In the genomic region with DNA sequence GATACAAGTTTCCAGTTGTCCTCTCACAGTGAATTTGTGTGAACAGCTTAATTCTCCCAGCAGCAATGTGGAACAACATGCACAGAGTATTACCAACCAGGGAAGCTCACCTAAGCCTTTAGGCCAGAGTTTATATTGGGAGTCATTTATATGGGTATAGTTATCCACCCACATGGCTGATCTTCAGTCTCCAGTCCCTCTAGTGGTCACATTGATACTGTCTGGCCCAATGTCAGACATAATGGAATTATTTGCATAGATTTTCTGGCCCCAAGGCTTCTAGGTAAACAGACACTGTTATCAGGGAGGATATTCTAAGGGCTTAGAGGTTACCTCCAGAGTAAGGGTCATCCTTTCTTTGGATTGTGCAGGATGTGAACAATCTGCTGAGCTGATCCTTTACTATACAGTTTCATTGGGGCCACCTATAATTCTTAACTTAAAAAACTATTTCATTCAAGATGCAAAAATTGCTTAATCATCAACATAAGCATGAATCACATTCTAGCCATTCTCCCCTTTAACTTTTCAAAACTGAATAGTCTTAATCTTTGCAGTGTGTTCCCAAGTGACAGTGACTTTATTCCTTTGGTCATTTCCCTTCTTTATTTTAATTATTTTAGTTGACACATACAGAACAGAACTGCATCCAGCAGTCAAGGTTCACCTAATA, we compare ENCODE assay signal across 8 cellular contexts.
DNase-seq lines count a peak whose midpoint lies in the region; ATAC-seq and TF ChIP-seq lines count a peak whose summit lies in the region.

No MANE protein-coding gene starts in this region.

- no peaks in the 10 kb centered on the region for H3K36me3 ChIP-seq in esophagus squamous epithelium

- H3K9me3 ChIP-seq in esophagus squamous epithelium, result no peaks in the 10 kb centered on the region

- H3K4me1 ChIP-seq in esophagus squamous epithelium, result no peaks in the 10 kb centered on the region

- DNase-seq in AG09319 (ENCODE audit: extremely low read depth, low read depth), result no peak
- DNase-seq in M059J (ENCODE audit: low read depth), result peak; percentile 29
- DNase-seq in fibroblast of mammary gland (ENCODE audit: low read depth), result peak; percentile 65
- no peak for DNase-seq in stimulated activated naive CD4-positive, alpha-beta T cell (lab: John Stamatoyannopoulos, UW)
- no peak for DNase-seq in head of caudate nucleus
- DNase-seq in esophagus squamous epithelium (lab: John Stamatoyannopoulos, UW), result no peak

- H3K27ac ChIP-seq in esophagus squamous epithelium, result no peak overlapping the region

- no peaks in the 10 kb centered on the region for H3K27me3 ChIP-seq in esophagus squamous epithelium

- TF ChIP-seq POLR2A in esophagus squamous epithelium (IDR thresholded peaks at IDR 0.05), result no peak

- no peak overlapping the region for H3K4me3 ChIP-seq in fibroblast of mammary gland (ENCODE audit: control insufficient read depth, low read depth, low read length)
- H3K4me3 ChIP-seq in esophagus squamous epithelium, result no peak overlapping the region

- TF ChIP-seq CTCF in AG09319 (IDR thresholded peaks at IDR 0.05; ENCODE audit: low read depth, low read length), result peak; percentile 41
- TF ChIP-seq CTCF in fibroblast of mammary gland (conservative IDR thresholded peaks at IDR 0.05; ENCODE audit: control insufficient read depth, insufficient read depth, low read depth, low read length), result peak; percentile 79
- peak in 3 of 6 experiments; percentile 11 to 60 (median 15) for TF ChIP-seq CTCF in esophagus squamous epithelium (IDR thresholded peaks at IDR 0.05)

- intact Hi-C loops in head of caudate nucleus (cut with DNase I) (no loop called here), esophagus squamous epithelium (cut with DNase I) (no loop called here)

- ATAC-seq in GM18502 (IDR thresholded peaks at IDR 0.05; ENCODE audit: poor library complexity, unreplicated experiment), result peak; percentile 70
- no peak for ATAC-seq in HG02642 (IDR thresholded peaks at IDR 0.05; ENCODE audit: poor library complexity, unreplicated experiment)

Comparison
In these comparisons a context has a peak if more than half of its experiments do, and no peak if none do; other contexts are left out.
1. DNase-seq: peak in M059J (single experiment) and fibroblast of mammary gland (single experiment); none in AG09319 (single experiment), stimulated activated naive CD4-positive, alpha-beta T cell (0 of 6), head of caudate nucleus (0 of 42) and esophagus squamous epithelium (single experiment).